Comparison of ENCODE assay signal across 1 cellular context in the genomic region with DNA sequence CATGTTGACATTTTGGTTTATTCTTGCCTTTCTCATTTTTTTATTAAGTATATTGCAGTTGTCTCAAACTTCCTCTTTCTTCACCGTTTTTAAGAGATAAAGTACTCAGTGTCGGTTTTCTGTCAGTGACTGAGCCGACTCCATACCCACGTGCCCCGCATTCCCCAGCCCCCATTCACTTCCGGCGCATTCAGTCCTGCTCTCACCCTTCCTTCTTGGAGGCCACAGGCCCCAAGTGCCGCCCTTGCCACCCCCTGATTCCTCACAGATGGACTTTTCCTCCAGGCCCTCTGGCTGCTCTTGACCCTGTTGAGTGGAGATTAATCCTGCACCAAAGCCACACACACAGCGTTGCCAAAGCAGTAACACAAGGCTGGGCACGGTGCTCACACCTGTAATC.
TF ChIP-seq lines count a peak whose summit lies in the region.

No MANE protein-coding gene starts in this region.

TF ChIP-seq in K562, 482 proteins besides CTCF, POLR2A, EP300 and RAD21 (continued from another document and continues in another):
- TF ChIP-seq CEBPB (tag; IDR thresholded peaks at IDR 0.05) = no peak
- no peak for TF ChIP-seq NFE2 (IDR thresholded peaks at IDR 0.05; ENCODE audit: low read depth)
- no peak for TF ChIP-seq MED1 (CRISPR knock-in tag; IDR thresholded peaks at IDR 0.05; ENCODE audit: borderline replicate concordance)
- no peak for TF ChIP-seq HCFC1 (IDR thresholded peaks at IDR 0.05; ENCODE audit: low read depth, low read length)
- TF ChIP-seq ZNF408 (CRISPR knock-in tag; IDR thresholded peaks at IDR 0.05; ENCODE audit: low read depth) = no peak
- TF ChIP-seq LEF1 (IDR thresholded peaks at IDR 0.05) = no peak
- TF ChIP-seq, protein P1, sequence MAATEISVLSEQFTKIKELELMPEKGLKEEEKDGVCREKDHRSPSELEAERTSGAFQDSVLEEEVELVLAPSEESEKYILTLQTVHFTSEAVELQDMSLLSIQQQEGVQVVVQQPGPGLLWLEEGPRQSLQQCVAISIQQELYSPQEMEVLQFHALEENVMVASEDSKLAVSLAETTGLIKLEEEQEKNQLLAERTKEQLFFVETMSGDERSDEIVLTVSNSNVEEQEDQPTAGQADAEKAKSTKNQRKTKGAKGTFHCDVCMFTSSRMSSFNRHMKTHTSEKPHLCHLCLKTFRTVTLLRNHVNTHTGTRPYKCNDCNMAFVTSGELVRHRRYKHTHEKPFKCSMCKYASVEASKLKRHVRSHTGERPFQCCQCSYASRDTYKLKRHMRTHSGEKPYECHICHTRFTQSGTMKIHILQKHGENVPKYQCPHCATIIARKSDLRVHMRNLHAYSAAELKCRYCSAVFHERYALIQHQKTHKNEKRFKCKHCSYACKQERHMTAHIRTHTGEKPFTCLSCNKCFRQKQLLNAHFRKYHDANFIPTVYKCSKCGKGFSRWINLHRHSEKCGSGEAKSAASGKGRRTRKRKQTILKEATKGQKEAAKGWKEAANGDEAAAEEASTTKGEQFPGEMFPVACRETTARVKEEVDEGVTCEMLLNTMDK (IDR thresholded peaks at IDR 0.05; ENCODE audit: borderline replicate concordance, insufficient read depth, low read depth, low read length, poor library complexity, severe bottlenecking) = no peak
- TF ChIP-seq TRIM24 (IDR thresholded peaks at IDR 0.05) = no peak
- TF ChIP-seq ZNF143 (CRISPR knock-in tag; IDR thresholded peaks at IDR 0.05) = no peak
- TF ChIP-seq TAF7 (tag; IDR thresholded peaks at IDR 0.05) = no peak
- peak; percentile 92 for TF ChIP-seq ZNF197 (CRISPR knock-in tag; IDR thresholded peaks at IDR 0.05; ENCODE audit: low read depth)
- TF ChIP-seq, protein P2, sequence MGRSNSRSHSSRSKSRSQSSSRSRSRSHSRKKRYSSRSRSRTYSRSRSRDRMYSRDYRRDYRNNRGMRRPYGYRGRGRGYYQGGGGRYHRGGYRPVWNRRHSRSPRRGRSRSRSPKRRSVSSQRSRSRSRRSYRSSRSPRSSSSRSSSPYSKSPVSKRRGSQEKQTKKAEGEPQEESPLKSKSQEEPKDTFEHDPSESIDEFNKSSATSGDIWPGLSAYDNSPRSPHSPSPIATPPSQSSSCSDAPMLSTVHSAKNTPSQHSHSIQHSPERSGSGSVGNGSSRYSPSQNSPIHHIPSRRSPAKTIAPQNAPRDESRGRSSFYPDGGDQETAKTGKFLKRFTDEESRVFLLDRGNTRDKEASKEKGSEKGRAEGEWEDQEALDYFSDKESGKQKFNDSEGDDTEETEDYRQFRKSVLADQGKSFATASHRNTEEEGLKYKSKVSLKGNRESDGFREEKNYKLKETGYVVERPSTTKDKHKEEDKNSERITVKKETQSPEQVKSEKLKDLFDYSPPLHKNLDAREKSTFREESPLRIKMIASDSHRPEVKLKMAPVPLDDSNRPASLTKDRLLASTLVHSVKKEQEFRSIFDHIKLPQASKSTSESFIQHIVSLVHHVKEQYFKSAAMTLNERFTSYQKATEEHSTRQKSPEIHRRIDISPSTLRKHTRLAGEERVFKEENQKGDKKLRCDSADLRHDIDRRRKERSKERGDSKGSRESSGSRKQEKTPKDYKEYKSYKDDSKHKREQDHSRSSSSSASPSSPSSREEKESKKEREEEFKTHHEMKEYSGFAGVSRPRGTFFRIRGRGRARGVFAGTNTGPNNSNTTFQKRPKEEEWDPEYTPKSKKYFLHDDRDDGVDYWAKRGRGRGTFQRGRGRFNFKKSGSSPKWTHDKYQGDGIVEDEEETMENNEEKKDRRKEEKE (IDR thresholded peaks at IDR 0.05; ENCODE audit: borderline replicate concordance in 1 of 2, control insufficient read depth in 1 of 2, low read depth in 2 of 2, low read length in 1 of 2) = no peak
- TF ChIP-seq, protein P3, sequence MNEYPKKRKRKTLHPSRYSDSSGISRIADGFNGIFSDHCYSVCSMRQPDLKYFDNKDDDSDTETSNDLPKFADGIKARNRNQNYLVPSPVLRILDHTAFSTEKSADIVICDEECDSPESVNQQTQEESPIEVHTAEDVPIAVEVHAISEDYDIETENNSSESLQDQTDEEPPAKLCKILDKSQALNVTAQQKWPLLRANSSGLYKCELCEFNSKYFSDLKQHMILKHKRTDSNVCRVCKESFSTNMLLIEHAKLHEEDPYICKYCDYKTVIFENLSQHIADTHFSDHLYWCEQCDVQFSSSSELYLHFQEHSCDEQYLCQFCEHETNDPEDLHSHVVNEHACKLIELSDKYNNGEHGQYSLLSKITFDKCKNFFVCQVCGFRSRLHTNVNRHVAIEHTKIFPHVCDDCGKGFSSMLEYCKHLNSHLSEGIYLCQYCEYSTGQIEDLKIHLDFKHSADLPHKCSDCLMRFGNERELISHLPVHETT (CRISPR knock-in tag; conservative IDR thresholded peaks at IDR 0.05 in 1 of 2, IDR thresholded peaks at IDR 0.05 in 1 of 2) = peak in 1 of 2 experiments; percentile 86; a peak in 2 of 4 replicates
- TF ChIP-seq, protein P4, sequence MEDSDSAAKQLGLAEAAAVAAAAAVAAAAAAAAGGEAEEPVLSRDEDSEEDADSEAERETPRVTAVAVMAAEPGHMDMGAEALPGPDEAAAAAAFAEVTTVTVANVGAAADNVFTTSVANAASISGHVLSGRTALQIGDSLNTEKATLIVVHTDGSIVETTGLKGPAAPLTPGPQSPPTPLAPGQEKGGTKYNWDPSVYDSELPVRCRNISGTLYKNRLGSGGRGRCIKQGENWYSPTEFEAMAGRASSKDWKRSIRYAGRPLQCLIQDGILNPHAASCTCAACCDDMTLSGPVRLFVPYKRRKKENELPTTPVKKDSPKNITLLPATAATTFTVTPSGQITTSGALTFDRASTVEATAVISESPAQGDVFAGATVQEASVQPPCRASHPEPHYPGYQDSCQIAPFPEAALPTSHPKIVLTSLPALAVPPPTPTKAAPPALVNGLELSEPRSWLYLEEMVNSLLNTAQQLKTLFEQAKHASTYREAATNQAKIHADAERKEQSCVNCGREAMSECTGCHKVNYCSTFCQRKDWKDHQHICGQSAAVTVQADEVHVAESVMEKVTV (CRISPR knock-in tag; IDR thresholded peaks at IDR 0.05) = no peak
- TF ChIP-seq NR2C1 (IDR thresholded peaks at IDR 0.05) = peak; percentile 56
- TF ChIP-seq NR2C1 (tag; IDR thresholded peaks at IDR 0.05) = peak; percentile 70
- no peak for TF ChIP-seq ETV1 (tag; conservative IDR thresholded peaks at IDR 0.05; ENCODE audit: low read depth)
- no peak for TF ChIP-seq ZNF146 (CRISPR knock-in tag; IDR thresholded peaks at IDR 0.05; ENCODE audit: unreplicated experiment)
- TF ChIP-seq MYNN (IDR thresholded peaks at IDR 0.05) = no peak
- TF ChIP-seq MYNN (CRISPR knock-in tag; IDR thresholded peaks at IDR 0.05) = no peak
- TF ChIP-seq, protein P5, sequence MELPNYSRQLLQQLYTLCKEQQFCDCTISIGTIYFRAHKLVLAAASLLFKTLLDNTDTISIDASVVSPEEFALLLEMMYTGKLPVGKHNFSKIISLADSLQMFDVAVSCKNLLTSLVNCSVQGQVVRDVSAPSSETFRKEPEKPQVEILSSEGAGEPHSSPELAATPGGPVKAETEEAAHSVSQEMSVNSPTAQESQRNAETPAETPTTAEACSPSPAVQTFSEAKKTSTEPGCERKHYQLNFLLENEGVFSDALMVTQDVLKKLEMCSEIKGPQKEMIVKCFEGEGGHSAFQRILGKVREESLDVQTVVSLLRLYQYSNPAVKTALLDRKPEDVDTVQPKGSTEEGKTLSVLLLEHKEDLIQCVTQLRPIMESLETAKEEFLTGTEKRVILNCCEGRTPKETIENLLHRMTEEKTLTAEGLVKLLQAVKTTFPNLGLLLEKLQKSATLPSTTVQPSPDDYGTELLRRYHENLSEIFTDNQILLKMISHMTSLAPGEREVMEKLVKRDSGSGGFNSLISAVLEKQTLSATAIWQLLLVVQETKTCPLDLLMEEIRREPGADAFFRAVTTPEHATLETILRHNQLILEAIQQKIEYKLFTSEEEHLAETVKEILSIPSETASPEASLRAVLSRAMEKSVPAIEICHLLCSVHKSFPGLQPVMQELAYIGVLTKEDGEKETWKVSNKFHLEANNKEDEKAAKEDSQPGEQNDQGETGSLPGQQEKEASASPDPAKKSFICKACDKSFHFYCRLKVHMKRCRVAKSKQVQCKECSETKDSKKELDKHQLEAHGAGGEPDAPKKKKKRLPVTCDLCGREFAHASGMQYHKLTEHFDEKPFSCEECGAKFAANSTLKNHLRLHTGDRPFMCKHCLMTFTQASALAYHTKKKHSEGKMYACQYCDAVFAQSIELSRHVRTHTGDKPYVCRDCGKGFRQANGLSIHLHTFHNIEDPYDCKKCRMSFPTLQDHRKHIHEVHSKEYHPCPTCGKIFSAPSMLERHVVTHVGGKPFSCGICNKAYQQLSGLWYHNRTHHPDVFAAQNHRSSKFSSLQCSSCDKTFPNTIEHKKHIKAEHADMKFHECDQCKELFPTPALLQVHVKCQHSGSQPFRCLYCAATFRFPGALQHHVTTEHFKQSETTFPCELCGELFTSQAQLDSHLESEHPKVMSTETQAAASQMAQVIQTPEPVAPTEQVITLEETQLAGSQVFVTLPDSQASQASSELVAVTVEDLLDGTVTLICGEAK (IDR thresholded peaks at IDR 0.05) = no peak
- TF ChIP-seq, protein P5 (CRISPR knock-in tag; IDR thresholded peaks at IDR 0.05) = no peak
- TF ChIP-seq, protein P6, sequence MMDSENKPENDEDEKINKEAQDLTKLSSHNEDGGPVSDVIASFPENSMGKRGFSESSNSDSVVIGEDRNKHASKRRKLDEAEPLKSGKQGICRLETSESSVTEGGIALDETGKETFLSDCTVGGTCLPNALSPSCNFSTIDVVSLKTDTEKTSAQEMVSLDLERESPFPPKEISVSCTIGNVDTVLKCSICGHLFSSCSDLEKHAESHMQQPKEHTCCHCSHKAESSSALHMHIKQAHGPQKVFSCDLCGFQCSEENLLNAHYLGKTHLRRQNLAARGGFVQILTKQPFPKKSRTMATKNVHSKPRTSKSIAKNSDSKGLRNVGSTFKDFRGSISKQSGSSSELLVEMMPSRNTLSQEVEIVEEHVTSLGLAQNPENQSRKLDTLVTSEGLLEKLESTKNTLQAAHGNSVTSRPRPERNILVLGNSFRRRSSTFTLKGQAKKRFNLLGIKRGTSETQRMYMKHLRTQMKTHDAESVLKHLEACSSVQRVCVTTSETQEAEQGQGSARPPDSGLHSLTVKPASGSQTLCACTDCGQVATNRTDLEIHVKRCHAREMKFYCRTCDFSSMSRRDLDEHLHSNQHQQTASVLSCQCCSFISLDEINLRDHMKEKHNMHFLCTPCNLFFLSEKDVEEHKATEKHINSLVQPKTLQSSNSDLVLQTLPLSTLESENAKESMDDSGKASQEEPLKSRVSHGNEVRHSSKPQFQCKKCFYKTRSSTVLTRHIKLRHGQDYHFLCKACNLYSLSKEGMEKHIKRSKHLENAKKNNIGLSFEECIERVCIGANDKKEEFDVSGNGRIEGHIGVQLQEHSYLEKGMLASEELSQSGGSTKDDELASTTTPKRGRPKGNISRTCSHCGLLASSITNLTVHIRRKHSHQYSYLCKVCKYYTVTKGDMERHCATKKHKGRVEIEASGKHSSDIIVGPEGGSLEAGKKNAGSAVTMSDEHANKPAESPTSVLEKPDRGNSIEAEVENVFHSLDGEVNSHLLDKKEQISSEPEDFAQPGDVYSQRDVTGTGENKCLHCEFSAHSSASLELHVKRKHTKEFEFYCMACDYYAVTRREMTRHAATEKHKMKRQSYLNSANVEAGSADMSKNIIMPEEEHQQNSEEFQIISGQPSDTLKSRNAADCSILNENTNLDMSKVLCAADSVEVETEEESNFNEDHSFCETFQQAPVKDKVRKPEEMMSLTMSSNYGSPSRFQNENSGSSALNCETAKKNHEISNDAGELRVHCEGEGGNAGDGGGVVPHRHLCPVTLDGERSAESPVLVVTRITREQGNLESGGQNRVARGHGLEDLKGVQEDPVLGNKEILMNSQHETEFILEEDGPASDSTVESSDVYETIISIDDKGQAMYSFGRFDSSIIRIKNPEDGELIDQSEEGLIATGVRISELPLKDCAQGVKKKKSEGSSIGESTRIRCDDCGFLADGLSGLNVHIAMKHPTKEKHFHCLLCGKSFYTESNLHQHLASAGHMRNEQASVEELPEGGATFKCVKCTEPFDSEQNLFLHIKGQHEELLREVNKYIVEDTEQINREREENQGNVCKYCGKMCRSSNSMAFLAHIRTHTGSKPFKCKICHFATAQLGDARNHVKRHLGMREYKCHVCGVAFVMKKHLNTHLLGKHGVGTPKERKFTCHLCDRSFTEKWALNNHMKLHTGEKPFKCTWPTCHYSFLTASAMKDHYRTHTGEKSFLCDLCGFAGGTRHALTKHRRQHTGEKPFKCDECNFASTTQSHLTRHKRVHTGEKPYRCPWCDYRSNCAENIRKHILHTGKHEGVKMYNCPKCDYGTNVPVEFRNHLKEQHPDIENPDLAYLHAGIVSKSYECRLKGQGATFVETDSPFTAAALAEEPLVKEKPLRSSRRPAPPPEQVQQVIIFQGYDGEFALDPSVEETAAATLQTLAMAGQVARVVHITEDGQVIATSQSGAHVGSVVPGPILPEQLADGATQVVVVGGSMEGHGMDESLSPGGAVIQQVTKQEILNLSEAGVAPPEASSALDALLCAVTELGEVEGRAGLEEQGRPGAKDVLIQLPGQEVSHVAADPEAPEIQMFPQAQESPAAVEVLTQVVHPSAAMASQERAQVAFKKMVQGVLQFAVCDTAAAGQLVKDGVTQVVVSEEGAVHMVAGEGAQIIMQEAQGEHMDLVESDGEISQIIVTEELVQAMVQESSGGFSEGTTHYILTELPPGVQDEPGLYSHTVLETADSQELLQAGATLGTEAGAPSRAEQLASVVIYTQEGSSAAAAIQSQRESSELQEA (IDR thresholded peaks at IDR 0.05; ENCODE audit: low read depth) = no peak
- no peak for TF ChIP-seq SREBF1 (IDR thresholded peaks at IDR 0.05; ENCODE audit: borderline replicate concordance, low read depth, low read length)
- no peak for TF ChIP-seq MCM2 (IDR thresholded peaks at IDR 0.05; ENCODE audit: low read depth)
- TF ChIP-seq ZNF830 (CRISPR knock-in tag; IDR thresholded peaks at IDR 0.05) = no peak
- no peak for TF ChIP-seq IFI16 (CRISPR knock-in tag; IDR thresholded peaks at IDR 0.05)
- no peak for TF ChIP-seq CHD2 (IDR thresholded peaks at IDR 0.05; ENCODE audit: low read depth, low read length)
- no peak for TF ChIP-seq PRPF4 (IDR thresholded peaks at IDR 0.05; ENCODE audit: insufficient read depth, low read depth, low read length, poor library complexity, severe bottlenecking)
- TF ChIP-seq KDM1A (IDR thresholded peaks at IDR 0.05) = no peak
- no peak for TF ChIP-seq FOXP1 (CRISPR knock-in tag; IDR thresholded peaks at IDR 0.05)
